ENCODE assay signal across 8 cellular contexts in genomic region chr7:149310113-149310836, GRCh38. TPM values are rescaled to one million over a fixed set of nuclear protein-coding genes. Genes with fewer than 3 reads are reported as not detected.
DNase-seq lines count a peak whose midpoint lies in the region; ATAC-seq and TF ChIP-seq lines count a peak whose summit lies in the region.

No MANE protein-coding gene starts in this region.

- H4K5ac ChIP-seq in H9 (ENCODE audit: insufficient read length, low read depth, low read length) = no peak overlapping the region

- H3K79me2 ChIP-seq in H9 (ENCODE audit: insufficient read depth, low read length) = no peaks in the 10 kb centered on the region

- no peak overlapping the region for H4K8ac ChIP-seq in H9 (replicated peaks; ENCODE audit: insufficient read length, low read depth, low read length)

- CTCF ChIA-PET in activated CD4-positive, alpha-beta T cell treated with anti-CD3 and anti-CD28 coated beads, Interleukin-2, amount 10 ng/mL, durations not matched to agents 7 days and 5 days (lab: Charles Lee) = interaction anchor here (0.5 to 1.3 kb wide), 5 partner anchors 13 to 222 kb away, joined by 3 to 5 read pairs (median 4); no protein-coding TSS in a partner anchor

- no peak overlapping the region for H3K18ac ChIP-seq in H9 (ENCODE audit: insufficient read length, low read depth, low read length)

- POLR2A ChIA-PET in activated CD4-positive, alpha-beta T cell treated with anti-CD3 and anti-CD28 coated beads, Interleukin-2, amount 10 ng/mL, durations not matched to agents 7 days and 5 days (lab: Charles Lee) = no interaction called here

- H3K23me2 ChIP-seq in H9 (ENCODE audit: insufficient read length, low read depth, low read length, poor library complexity, severe bottlenecking) = no peaks in the 10 kb centered on the region

- TF ChIP-seq CTCF in H9 (conservative IDR thresholded peaks at IDR 0.05) (peak; percentile 73), body of pancreas (IDR thresholded peaks at IDR 0.05) (peak; percentile 20 to 66 (median 49))

- intact Hi-C loops in body of pancreas (cut with DNase I) = no loop called here
- intact Hi-C loops in left colon (cut with DNase I, micrococcal nuclease) = no loop called here

- no peak overlapping the region for H4K91ac ChIP-seq in H9 (ENCODE audit: insufficient read length, low read depth, low read length)

- TF ChIP-seq POLR2A in body of pancreas (IDR thresholded peaks at IDR 0.05) = no peak

- ATAC-seq in body of pancreas = peak; percentile 70
- ATAC-seq in left colon = peak; percentile 60
- no peak for ATAC-seq in HG03139 (IDR thresholded peaks at IDR 0.05; ENCODE audit: unreplicated experiment)

- no peak overlapping the region for H3K4ac ChIP-seq in H9 (ENCODE audit: low read depth, low read length)

- no peaks in the 10 kb centered on the region; the same call in none of the 2 replicates for H3K27me3 Mint-ChIP-seq in H9 (ENCODE audit: low read depth)
- peaks cover 1% of the 10 kb centered on the region for H3K27me3 Mint-ChIP-seq in activated CD4-positive, alpha-beta T cell treated with anti-CD3 and anti-CD28 coated beads, Interleukin-2, amount 10 ng/mL, durations not matched to agents 7 days and 5 days

- no peak overlapping the region for H3K56ac ChIP-seq in H9 (ENCODE audit: insufficient read length, low read depth, low read length)

- no peak overlapping the region for H2BK120ac ChIP-seq in H9 (ENCODE audit: low read depth, low read length, poor library complexity, severe bottlenecking)

- no peak overlapping the region for H2BK20ac ChIP-seq in H9 (ENCODE audit: low read depth, low read length, poor library complexity, severe bottlenecking)

- H2AFZ ChIP-seq in H9 (ENCODE audit: low read length) = no peak overlapping the region

- no peak overlapping the region for H2BK5ac ChIP-seq in H9 (ENCODE audit: insufficient read length, low read length)

- H3K23ac ChIP-seq in H9 (ENCODE audit: insufficient read length, low read depth, low read length) = no peak overlapping the region

- no peak overlapping the region for H2BK15ac ChIP-seq in H9 (ENCODE audit: low read depth, low read length)

- no peak overlapping the region for H3K4me3 ChIP-seq in body of pancreas

- H3K9ac ChIP-seq in H9 (ENCODE audit: extremely low read depth, insufficient read length, low read length) = no peak overlapping the region

- H3K27ac ChIP-seq in H9 (ENCODE audit: insufficient read length, low read depth, low read length) (no peak overlapping the region), body of pancreas (no peak overlapping the region)

- H3K79me1 ChIP-seq in H9 (ENCODE audit: insufficient read depth, low read depth, low read length, poor library complexity, severe bottlenecking) = no peaks in the 10 kb centered on the region

- H3K9me3 ChIP-seq in H9 (ENCODE audit: control insufficient read depth, low read depth, low read length) (no peaks in the 10 kb centered on the region), body of pancreas (no peaks in the 10 kb centered on the region)

- no peak overlapping the region for H3K27ac Mint-ChIP-seq in H9
- no peak overlapping the region for H3K27ac Mint-ChIP-seq in activated CD4-positive, alpha-beta T cell treated with anti-CD3 and anti-CD28 coated beads, Interleukin-2, amount 10 ng/mL, durations not matched to agents 7 days and 5 days

- H4K20me1 ChIP-seq in H9 (ENCODE audit: control insufficient read depth, insufficient read depth, insufficient read length) = no peaks in the 10 kb centered on the region

- H3K14ac ChIP-seq in H9 (ENCODE audit: insufficient read depth, low read length) = no peak overlapping the region

- no peak overlapping the region for H3K4me2 ChIP-seq in H9 (ENCODE audit: insufficient read depth, insufficient read length, low read length)

- no peak overlapping the region for H2AK5ac ChIP-seq in H9 (ENCODE audit: insufficient read length, low read length)

- H3T11ph ChIP-seq in H9 (ENCODE audit: low read length) = no peak overlapping the region

- H3K4me1 ChIP-seq in H9 (ENCODE audit: insufficient read depth, low read length) (no peaks in the 10 kb centered on the region), body of pancreas (no peaks in the 10 kb centered on the region)

- no peak overlapping the region for H3K4me3 Mint-ChIP-seq in H9
- no peak overlapping the region for H3K4me3 Mint-ChIP-seq in activated CD4-positive, alpha-beta T cell treated with anti-CD3 and anti-CD28 coated beads, Interleukin-2, amount 10 ng/mL, durations not matched to agents 7 days and 5 days

- H3K36me3 ChIP-seq in body of pancreas (replicated peaks in 1 of 2; ENCODE audit: insufficient read depth in 1 of 2, low read depth in 2 of 2) = no peaks in the 10 kb centered on the region

- no CpG with 5 or more reads among the region's 3 CpGs for WGBS in H9 (ENCODE audit: extremely low coverage, insufficient read length, low lambda C conversion rate)
- WGBS in body of pancreas, 2 donors = 68 to 80% methylated on average over 3 of the region's 3 CpGs

- peak; percentile 85 for DNase-seq in ELR (ENCODE audit: low read depth)
- no peak for DNase-seq in H9
- DNase-seq in NCI-H226 = peak; percentile 73
- DNase-seq in body of pancreas = peak in 1 of 4 donors; percentile 6
- DNase-seq in left colon = no peak
- DNase-seq in stimulated activated CD8-positive, alpha-beta memory T cell treated with anti-CD3 and anti-CD28 coated beads, Interleukin-4, amount 100 ng/mL, for 48 hours = no peak
- no peak for DNase-seq in activated CD4-positive, alpha-beta T cell treated with anti-CD3 and anti-CD28 coated beads, Interleukin-2, amount 10 ng/mL, durations not matched to agents 7 days and 5 days

- H3K27me3 ChIP-seq in H9 (ENCODE audit: insufficient read depth, low read length) (no peaks in the 10 kb centered on the region), body of pancreas (no peaks in the 10 kb centered on the region)

- peaks cover 0 to 3% of the 10 kb centered on the region in 2 experiments; a peak in 1 of 5 replicates for H3K9me3 Mint-ChIP-seq in H9
- H3K9me3 Mint-ChIP-seq in activated CD4-positive, alpha-beta T cell treated with anti-CD3 and anti-CD28 coated beads, Interleukin-2, amount 10 ng/mL, durations not matched to agents 7 days and 5 days = peaks cover 2% of the 10 kb centered on the region

- H2BK12ac ChIP-seq in H9 (ENCODE audit: insufficient read length, low read depth, low read length) = no peak overlapping the region

- H3K36me3 Mint-ChIP-seq in H9 (ENCODE audit: insufficient read depth in 1 of 3, low read depth in 3 of 3) = no peaks in the 10 kb centered on the region
- H3K36me3 Mint-ChIP-seq in activated CD4-positive, alpha-beta T cell treated with anti-CD3 and anti-CD28 coated beads, Interleukin-2, amount 10 ng/mL, durations not matched to agents 7 days and 5 days (ENCODE audit: low read depth) = no peaks in the 10 kb centered on the region

- no peaks in the 10 kb centered on the region; a peak in 1 of 4 replicates for H3K4me1 Mint-ChIP-seq in H9
- H3K4me1 Mint-ChIP-seq in activated CD4-positive, alpha-beta T cell treated with anti-CD3 and anti-CD28 coated beads, Interleukin-2, amount 10 ng/mL, durations not matched to agents 7 days and 5 days = no peaks in the 10 kb centered on the region

RNA-seq across cellular contexts. Expression of gene ZNF783, which starts 48.3 kb away (rescaled TPM):
- total RNA-seq in H9 (2021) (13.5 and 13.6 TPM in 2 replicates), body of pancreas (10 to 100 TPM; 12.5 to 17.5 TPM), left colon (10 to 100 TPM; 10.6 to 10.8 TPM)
- 10 to 100 TPM; 19.0 to 21.7 TPM for total RNA-seq in activated CD4-positive, alpha-beta T cell treated with anti-CD3 and anti-CD28 coated beads, Interleukin-2, amount 10 ng/mL, durations not matched to agents 7 days and 5 days

Comparison
In these comparisons a context has a peak if more than half of its experiments do, and no peak if none do; other contexts are left out.
1. DNase-seq: peak in ELR (single experiment) and NCI-H226 (single experiment); none in H9 (single experiment), left colon (0 of 2), stimulated activated CD8-positive, alpha-beta memory T cell treated with anti-CD3 and anti-CD28 coated beads, Interleukin-4, amount 100 ng/mL, for 48 hours (single experiment) and activated CD4-positive, alpha-beta T cell treated with anti-CD3 and anti-CD28 coated beads, Interleukin-2, amount 10 ng/mL, durations not matched to agents 7 days and 5 days (single experiment).